In genomic region chr6:100775667-100776066, GRCh38 we compare ENCODE assay signal across 13 cellular contexts.
A peak's percentile ranks its signal among the peaks of the same experiment; 100 is the strongest.
DNase-seq lines count a peak whose midpoint lies in the region; ATAC-seq, FAIRE-seq and TF ChIP-seq lines count a peak whose summit lies in the region.
"Had no signal": no experiment of that assay in that cellular context is flagged by ENCODE, and none has a peak within 500 bp of the region (broad histone marks: within the 10 kb centered on the region; RNA-seq: fewer than 3 reads in every experiment).

No MANE protein-coding gene starts in this region.

- no peak overlapping the region for H3K9ac ChIP-seq in adipocyte (ENCODE audit: low read length)
- no peak overlapping the region for H3K9ac ChIP-seq in kidney (ENCODE audit: low read length in 2 of 2)

- in situ Hi-C loops in brain microvascular endothelial cell (cut with HindIII; ENCODE audit: low pct_ligation_motif_present, low sequenced_read_pairs), result no loop called here

- H3K36me3 ChIP-seq in HEK293 (ENCODE audit: control insufficient read depth in 2 of 2, insufficient read depth in 1 of 2, low read length in 2 of 2) (no peaks in the 10 kb centered on the region), adipocyte (ENCODE audit: control insufficient read depth, insufficient read depth, low read length, severe bottlenecking) (no peaks in the 10 kb centered on the region), kidney (ENCODE audit: control insufficient read depth in 1 of 2, insufficient read depth in 2 of 2, low read length in 2 of 2) (no peaks in the 10 kb centered on the region), brain microvascular endothelial cell (replicated peaks) (no peaks in the 10 kb centered on the region)

- H3K4me1 ChIP-seq in HEK293 (ENCODE audit: control insufficient read depth, insufficient read depth, low read length) (no peaks in the 10 kb centered on the region), adipocyte (ENCODE audit: control insufficient read depth, insufficient read depth, low read length) (no peaks in the 10 kb centered on the region), kidney (ENCODE audit: control insufficient read depth in 1 of 2, insufficient read depth in 1 of 2, low read depth in 1 of 2, low read length in 2 of 2) (no peaks in the 10 kb centered on the region)

- ATAC-seq in HG02885 (IDR thresholded peaks at IDR 0.05; ENCODE audit: poor library complexity, unreplicated experiment) (no peak), GM18870 (IDR thresholded peaks at IDR 0.05; ENCODE audit: unreplicated experiment) (no peak)
- ATAC-seq: naive thymus-derived CD8-positive, alpha-beta T cell had no signal

- intact Hi-C loops in kidney (cut with DNase I) (no loop called here), posterior vena cava (cut with DNase I) (no loop called here)

- no peak for DNase-seq in AG09319 (ENCODE audit: extremely low read depth, low read depth)
- peak; percentile 35 for DNase-seq in adipocyte (ENCODE audit: low read depth)
- DNase-seq in kidney, result no peak
- no peak for DNase-seq in posterior vena cava (ENCODE audit: low spot score)
- no peak for DNase-seq in brain microvascular endothelial cell
- DNase-seq: amygdala; CD4-positive, alpha-beta T cell; naive thymus-derived CD8-positive, alpha-beta T cell; NCI-H2029 had no signal

- TF ChIP-seq CTCF in AG09319 (IDR thresholded peaks at IDR 0.05; ENCODE audit: low read depth, low read length), result peak; percentile 5; the same call in 1 of the 2 replicates
- no peak for TF ChIP-seq CTCF in HEK293 (tag by site-specific recombination; IDR thresholded peaks at IDR 0.05)
- no peak for TF ChIP-seq CTCF in kidney (IDR thresholded peaks at IDR 0.05; ENCODE audit: borderline replicate concordance, extremely low read depth, insufficient read depth)
- TF ChIP-seq CTCF in brain microvascular endothelial cell (IDR thresholded peaks at IDR 0.05; ENCODE audit: low read depth, low read length, missing control alignments), result no peak

- CTCF ChIA-PET in HEK293 (lab: Yijun Ruan, JAX), result interaction anchor here (0.7 kb wide), 3 partner anchors 11 to 1543 kb away, joined by 3 to 4 read pairs (median 3); no protein-coding TSS in a partner anchor

- POLR2A ChIA-PET in HEK293 (lab: Yijun Ruan, JAX), result no interaction called here

- H3K27ac ChIP-seq in HEK293 (ENCODE audit: extremely low read depth, low read depth, low read length) (no peak overlapping the region), kidney (ENCODE audit: low read depth in 2 of 2, low read length in 2 of 2) (no peak overlapping the region), brain microvascular endothelial cell (no peak overlapping the region)
- H3K27ac ChIP-seq: skin epidermis had no signal

- H3K27me3 ChIP-seq in adipocyte (replicated peaks; ENCODE audit: control insufficient read depth, insufficient read depth, low read length) (no peaks in the 10 kb centered on the region), brain microvascular endothelial cell (replicated peaks) (no peaks in the 10 kb centered on the region)

- H3K4me3 ChIP-seq in HEK293 (ENCODE audit: low read depth, low read length), result no peak overlapping the region
- H3K4me3 ChIP-seq in adipocyte (ENCODE audit: low read length), result no peak overlapping the region
- H3K4me3 ChIP-seq in kidney (ENCODE audit: low read length in 2 of 2), result no peak overlapping the region
- H3K4me3 ChIP-seq in brain microvascular endothelial cell (ENCODE audit: low read depth, low read length), result no peak overlapping the region
- H3K4me3 ChIP-seq: skin epidermis had no signal

- FAIRE-seq in kidney (lab: Jason Lieb, UNC), result peak; percentile 82

- H3K9me3 ChIP-seq in HEK293 (ENCODE audit: control insufficient read depth, insufficient read depth, low read depth, low read length) (no peaks in the 10 kb centered on the region), adipocyte (ENCODE audit: control insufficient read depth, low read length) (no peaks in the 10 kb centered on the region), kidney (ENCODE audit: control insufficient read depth in 1 of 2, low read length in 2 of 2) (no peaks in the 10 kb centered on the region)

TF ChIP-seq in HEK293, 187 proteins besides CTCF, POLR2A, EP300 and RAD21:
- TF ChIP-seq ZNF692 (tag by site-specific recombination; IDR thresholded peaks at IDR 0.05), result no peak
- peak; percentile 43 for TF ChIP-seq ZNF654 (tag by site-specific recombination; IDR thresholded peaks at IDR 0.05; ENCODE audit: low read depth)
- no peak for TF ChIP-seq HOXC10 (CRISPR knock-in tag; IDR thresholded peaks at IDR 0.05)
